ENCODE assay signal across 8 cellular contexts in the genomic region with DNA sequence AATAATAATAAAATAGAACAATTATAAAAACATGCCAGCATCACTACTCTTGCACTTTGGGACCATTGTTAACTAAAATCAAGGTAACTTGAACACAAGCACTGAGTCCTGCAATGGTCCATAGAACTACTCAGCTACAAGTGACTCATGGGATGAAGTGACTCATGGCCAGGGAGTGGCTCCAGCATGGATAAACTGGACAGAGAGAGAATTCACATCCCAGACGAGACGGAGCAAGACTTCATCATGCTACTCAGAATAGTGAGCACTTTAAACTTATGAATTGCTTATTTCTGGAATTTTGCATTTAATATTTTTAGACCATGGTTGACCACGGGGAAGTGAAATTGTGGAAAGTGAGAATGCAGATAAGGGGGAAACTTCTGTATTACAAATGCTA. TPM values are rescaled to one million over a fixed set of nuclear protein-coding genes. Genes with fewer than 3 reads are reported as not detected.
DNase-seq lines count a peak whose midpoint lies in the region; ATAC-seq, FAIRE-seq and TF ChIP-seq lines count a peak whose summit lies in the region.
"Not testable (repeated sequence)": the region's sequence is repeated elsewhere in the genome, so short reads cannot be mapped to it uniquely, and the experiment has no call there.

No MANE protein-coding gene starts in this region.

- H3F3A ChIP-seq in PC-3 (ENCODE audit: low read length, unreplicated experiment): not testable (repeated sequence)

- not testable (repeated sequence) for H3K9me3 ChIP-seq in PC-3 (ENCODE audit: low read length)

- peak overlapping the region; percentile 2 for H3K4me3 Mint-ChIP-seq in activated naive CD8-positive, alpha-beta T cell treated with anti-CD3 and anti-CD28 coated beads for 36 hours

- peak; percentile 100 for ATAC-seq in PC-3
- peak; percentile 70 for ATAC-seq in omental fat pad (ENCODE audit: low FRiP score)

- H4K20me1 ChIP-seq in PC-3 (ENCODE audit: low read length): not testable (repeated sequence)

- not testable (repeated sequence) for H3K36me3 ChIP-seq in PC-3 (ENCODE audit: low read depth, low read length)

- H3K9me2 ChIP-seq in PC-3 (replicated peaks; ENCODE audit: low read length): not testable (repeated sequence)

- intact Hi-C loops in PC-3 (cut with micrococcal nuclease): loop anchor here (5.0 kb wide), 1 partner anchor 200 kb away; no protein-coding TSS in a partner anchor

- H3K36me3 Mint-ChIP-seq in activated naive CD8-positive, alpha-beta T cell treated with anti-CD3 and anti-CD28 coated beads for 36 hours: not testable (repeated sequence)

- not testable (repeated sequence) for H2AFZ ChIP-seq in PC-3 (ENCODE audit: low read length)

- not testable (repeated sequence) for H3K4me3 ChIP-seq in PC-3 (ENCODE audit: low read length)

- FAIRE-seq in A204.1 (lab: Jason Lieb, UNC): peak; percentile 57
- FAIRE-seq in HTR-8/SVneo (lab: Jason Lieb, UNC): peak; percentile 91
- peak; percentile 33 for FAIRE-seq in colon (lab: Jason Lieb, UNC)

- H3K27me3 ChIP-seq in PC-3 (ENCODE audit: low read length): not testable (repeated sequence)

- not testable (repeated sequence) for H3K27ac ChIP-seq in PC-3 (ENCODE audit: low read length)

- not testable (repeated sequence) for TF ChIP-seq CTCF in PC-3 (conservative IDR thresholded peaks at IDR 0.05; ENCODE audit: low read depth, low read length); omental fat pad (IDR thresholded peaks at IDR 0.05)

- POLR2A ChIA-PET in PC-3 (lab: Charles Lee; ENCODE audit: unreplicated experiment): not testable (repeated sequence)

- CTCF ChIA-PET in PC-3 (lab: Charles Lee): not testable (repeated sequence)

- DNase-seq in Daoy (ENCODE audit: low read depth) (peak; percentile 57), PC-3 (peak; percentile 56), glomerular visceral epithelial cell (ENCODE audit: extremely low spot score) (peak; percentile 36)
- DNase-seq in HTR-8/SVneo (ENCODE audit: insufficient read length, low spot score); activated naive CD8-positive, alpha-beta T cell treated with anti-CD3 and anti-CD28 coated beads for 36 hours; omental fat pad (ENCODE audit: low spot score): not testable (repeated sequence)

- not testable (repeated sequence) for H3K9me3 Mint-ChIP-seq in activated naive CD8-positive, alpha-beta T cell treated with anti-CD3 and anti-CD28 coated beads for 36 hours

- not testable (repeated sequence) for H3K79me2 ChIP-seq in PC-3 (ENCODE audit: low read length)

- H3K4me1 ChIP-seq in PC-3 (ENCODE audit: insufficient read depth, low read length): not testable (repeated sequence)

- BruUV-seq in PC-3 (replicated peaks; lab: Mats Ljungman, UMichigan): not testable (repeated sequence)

- H3K27me3 Mint-ChIP-seq in activated naive CD8-positive, alpha-beta T cell treated with anti-CD3 and anti-CD28 coated beads for 36 hours: not testable (repeated sequence)

- peaks cover 24% of the 10 kb centered on the region for H3K4me1 Mint-ChIP-seq in activated naive CD8-positive, alpha-beta T cell treated with anti-CD3 and anti-CD28 coated beads for 36 hours

- not testable (repeated sequence) for H3K9ac ChIP-seq in PC-3 (ENCODE audit: low read length)

- 0 out of 2 replicates have a peak overlapping the region, but pooled peaks have one; percentile 30 for H3K4me2 ChIP-seq in PC-3 (ENCODE audit: low read length)

- H3K27ac Mint-ChIP-seq in activated naive CD8-positive, alpha-beta T cell treated with anti-CD3 and anti-CD28 coated beads for 36 hours: peak overlapping the region; percentile 0

RNA-seq across cellular contexts. Expression of a gene that starts 15.6 kb away (rescaled TPM):
- total RNA-seq in Daoy (2014; rRNA removed; shearing (Covaris generic)): 31.8 and 35.5 TPM in 2 replicates
- total RNA-seq in PC-3 (2014; rRNA removed) (16.8 and 29.0 TPM in 2 replicates), omental fat pad (10 to 100 TPM in 1 of 4 donors, 1 to 10 TPM in 3; 4.5 to 14.8 (median 5.0) TPM)
- total RNA-seq in activated naive CD8-positive, alpha-beta T cell treated with anti-CD3 and anti-CD28 coated beads for 36 hours: 10 to 100 TPM; 30.2 to 30.7 TPM
